Comparison of ENCODE assay signal across 23 cellular contexts in the genomic region with DNA sequence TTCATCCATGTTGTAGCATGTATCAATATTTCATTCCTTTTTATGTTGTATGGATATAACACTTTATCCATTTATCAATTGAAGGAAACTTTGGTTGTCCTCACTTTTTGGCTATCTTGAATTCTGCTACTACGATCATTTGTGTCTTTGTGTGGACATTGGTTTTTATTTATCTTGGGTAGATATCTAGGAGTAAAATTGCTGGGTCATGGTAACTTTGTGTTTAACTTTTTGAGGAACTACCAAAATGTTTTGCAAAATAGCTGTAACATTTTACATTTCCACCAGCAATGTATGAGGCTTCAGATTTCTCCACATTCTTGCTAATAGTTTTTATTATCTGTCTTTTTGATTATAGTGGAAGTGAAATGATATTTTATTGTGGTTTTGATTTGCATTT.
"Had no signal": no experiment of that assay in that cellular context is flagged by ENCODE, and none has a peak within 500 bp of the region (broad histone marks: within the 10 kb centered on the region; RNA-seq: fewer than 3 reads in every experiment).

No MANE protein-coding gene starts in this region.

- ATAC-seq: activated CD4-positive, alpha-beta T cell treated with anti-CD3 and anti-CD28 coated beads for 36 hours; body of pancreas; esophagus mucosa; gastrocnemius medialis; left ventricle myocardium superior; natural killer cell; stimulated activated naive B cell treated with anti-CD40 and anti-IgM and Interleukin-4, amounts not matched to agents 10 μg/mL and 1 μg/mL and 100 μg/mL, for 72 hours had no signal

- H3K27me3 Mint-ChIP-seq: activated CD4-positive, alpha-beta T cell treated with anti-CD3 and anti-CD28 coated beads for 36 hours had no signal

- FAIRE-seq: endothelial cell of umbilical vein, TTC549, urothelium cell line had no signal

- H3K36me3 Mint-ChIP-seq: natural killer cell; stimulated activated naive B cell treated with anti-CD40 and anti-IgM and Interleukin-4, amounts not matched to agents 10 μg/mL and 1 μg/mL and 100 μg/mL, for 72 hours had no signal

- H3K9me3 Mint-ChIP-seq: activated B cell treated with CpG ODN at 0.5 μM for 24 hours; natural killer cell; stimulated activated naive B cell treated with anti-CD40 and anti-IgM and Interleukin-4, amounts not matched to agents 10 μg/mL and 1 μg/mL and 100 μg/mL, for 72 hours had no signal

- H3K27ac Mint-ChIP-seq: activated B cell treated with CpG ODN at 0.5 μM for 24 hours; activated CD4-positive, alpha-beta T cell treated with anti-CD3 and anti-CD28 coated beads for 36 hours; natural killer cell; progenitor cell of endocrine pancreas; stimulated activated naive B cell treated with anti-CD40 and anti-IgM and Interleukin-4, amounts not matched to agents 10 μg/mL and 1 μg/mL and 100 μg/mL, for 72 hours had no signal

- DNase-seq: activated B cell treated with CpG ODN at 0.5 μM for 24 hours; activated CD4-positive, alpha-beta T cell treated with anti-CD3 and anti-CD28 coated beads for 36 hours; activated CD4-positive, alpha-beta T cell treated with anti-CD3 and anti-CD28 coated beads, Interleukin-2, amount 50 U/mL, for 48 hours; activated naive CD4-positive, alpha-beta T cell treated with Interleukin-2 at 50 U/mL for 16 hours; activated T-cell treated with anti-CD3 and anti-CD28 coated beads, Interleukin-2, amount 50 U/mL, for 48 hours; anterior cingulate cortex; body of pancreas; effector memory CD4-positive, alpha-beta T cell; gastrocnemius medialis; hypothalamus; left ventricle myocardium superior; midbrain; natural killer cell; retina; stimulated activated CD4-positive, alpha-beta T cell treated with anti-CD3 and anti-CD28 coated beads, Interleukin-2, amount 100 ng/mL, for 48 hours; stimulated activated CD8-positive, alpha-beta memory T cell treated with anti-CD3 and anti-CD28 coated beads, Interleukin-4, amount 100 ng/mL, for 48 hours; stimulated activated naive B cell treated with anti-CD40 and anti-IgM and Interleukin-4, amounts not matched to agents 10 μg/mL and 1 μg/mL and 100 μg/mL, for 72 hours; transverse colon had no signal

- H3K4me3 Mint-ChIP-seq: activated B cell treated with CpG ODN at 0.5 μM for 24 hours; activated CD4-positive, alpha-beta T cell treated with anti-CD3 and anti-CD28 coated beads for 36 hours; natural killer cell; stimulated activated naive B cell treated with anti-CD40 and anti-IgM and Interleukin-4, amounts not matched to agents 10 μg/mL and 1 μg/mL and 100 μg/mL, for 72 hours had no signal

- H3K4me1 Mint-ChIP-seq: natural killer cell had no signal
